Comparison of ENCODE assay signal across 15 cellular contexts in genomic region chr7:158781976-158782637, GRCh38. TPM values are rescaled to one million over a fixed set of nuclear protein-coding genes. Genes with fewer than 3 reads are reported as not detected.
DNase-seq lines count a peak whose midpoint lies in the region; ATAC-seq, FAIRE-seq and TF ChIP-seq lines count a peak whose summit lies in the region.
"Had no signal": no experiment of that assay in that cellular context is flagged by ENCODE, and none has a peak within 500 bp of the region (broad histone marks: within the 10 kb centered on the region; RNA-seq: fewer than 3 reads in every experiment).

No MANE protein-coding gene starts in this region.

- H3K18ac ChIP-seq in trophoblast cell (ENCODE audit: low read length) = no peak overlapping the region

- no peak overlapping the region for H4K12ac ChIP-seq in trophoblast cell (ENCODE audit: low read depth, low read length)

- H3K27ac ChIP-seq in heart left ventricle = peak overlapping the region; percentile 59 to 90 (median 82)
- H3K27ac ChIP-seq in rectal smooth muscle tissue (ENCODE audit: low read depth, low read length) = peak overlapping the region; percentile 74
- peak overlapping the region; percentile 65 to 83 (median 76) for H3K27ac ChIP-seq in transverse colon
- H3K27ac ChIP-seq in trophoblast cell (ENCODE audit: low read depth, low read length) = no peak overlapping the region
- H3K27ac ChIP-seq: 22Rv1; BLaER1 treated with 17β-estradiol and CSF1 and Interleukin-3, amounts not matched to agents 10 nM and 100 nM had no signal

- ATAC-seq in heart left ventricle (no peak), Right ventricle myocardium superior (ENCODE audit: poor library complexity) (no peak)

- no peak overlapping the region for H3K14ac ChIP-seq in trophoblast cell (ENCODE audit: low read length)

- DNase-seq in heart left ventricle = no peak
- no peak for DNase-seq in Right ventricle myocardium superior
- peak; percentile 28 to 36 for DNase-seq in erythroblast (lab: John Stamatoyannopoulos, UW)
- DNase-seq in transverse colon = no peak
- DNase-seq in NCI-H1417 treated with DMSO at 0.1 percent for 48 hours (lab: John Stamatoyannopoulos, UW) = no peak
- no peak for DNase-seq in HTR-8/SVneo (ENCODE audit: insufficient read length, low spot score)
- no peak for DNase-seq in trophoblast cell
- DNase-seq: DMS 273 treated with DMSO at 0.1 percent for 48 hours, Karpas-422, NCI-H1930, NCI-H2171, SIG-M5 had no signal

- WGBS in heart left ventricle, 4 donors = 86 to 92% (median 89%) methylated on average over 17 of the region's 17 CpGs
- 90 to 94% methylated on average over 17 of the region's 17 CpGs for WGBS in transverse colon (ENCODE audit: low coverage in 1 of 2), 2 donors
- 99% methylated on average over 14 of the region's 17 CpGs for WGBS in trophoblast cell (ENCODE audit: extremely low coverage, insufficient coverage, insufficient read length)

- H3K4ac ChIP-seq in trophoblast cell (ENCODE audit: low read depth, low read length) = no peak overlapping the region

- H3K4me1 ChIP-seq in heart left ventricle = peaks cover 0 to 67% (median 36%) of the 10 kb centered on the region in 12 donors
- peaks cover 30% of the 10 kb centered on the region for H3K4me1 ChIP-seq in rectal smooth muscle tissue (ENCODE audit: control insufficient read depth, insufficient read depth, low read length)
- H3K4me1 ChIP-seq in transverse colon = peaks cover 22 to 46% (median 32%) of the 10 kb centered on the region in 4 donors
- H3K4me1 ChIP-seq in trophoblast cell (ENCODE audit: control insufficient read depth in 1 of 2, insufficient read depth in 2 of 2, low read length in 2 of 2) = peaks cover 5 to 6% of the 10 kb centered on the region in 2 experiments

- H2AK5ac ChIP-seq in trophoblast cell (ENCODE audit: low read length) = no peak overlapping the region

- no peak overlapping the region for H3K4me2 ChIP-seq in trophoblast cell (ENCODE audit: low read length)
- H3K4me2 ChIP-seq: BLaER1 treated with 17β-estradiol and CSF1 and Interleukin-3, amounts not matched to agents 10 nM and 100 nM had no signal

- H4K91ac ChIP-seq in trophoblast cell (ENCODE audit: low read depth, low read length) = no peak overlapping the region

- H4K8ac ChIP-seq in trophoblast cell (ENCODE audit: low read depth, low read length) = no peak overlapping the region

- FAIRE-seq in HTR-8/SVneo (lab: Jason Lieb, UNC) = no peak

- H3K4me3 ChIP-seq in heart left ventricle = no peak overlapping the region
- no peak overlapping the region for H3K4me3 ChIP-seq in rectal smooth muscle tissue (ENCODE audit: low read length)
- no peak overlapping the region for H3K4me3 ChIP-seq in transverse colon
- H3K4me3 ChIP-seq in trophoblast cell (ENCODE audit: low read depth, low read length) = no peak overlapping the region
- H3K4me3 ChIP-seq: BLaER1 treated with 17β-estradiol and CSF1 and Interleukin-3, amounts not matched to agents 10 nM and 100 nM had no signal

- H3K36me3 ChIP-seq in heart left ventricle (peaks cover 0 to 78% (median 51%) of the 10 kb centered on the region in 9 donors), rectal smooth muscle tissue (ENCODE audit: control insufficient read depth, insufficient read depth, low read length) (peaks cover 19% of the 10 kb centered on the region), transverse colon (peaks cover 0 to 15% (median 2%) of the 10 kb centered on the region in 4 donors), trophoblast cell (ENCODE audit: control insufficient read depth in 1 of 2, insufficient read depth in 2 of 2, low read length in 2 of 2) (peaks cover 8 to 38% of the 10 kb centered on the region in 2 experiments)

- no peak for TF ChIP-seq EP300 in transverse colon (IDR thresholded peaks at IDR 0.05; ENCODE audit: low read depth)

- H2AFZ ChIP-seq in trophoblast cell (ENCODE audit: insufficient read depth, low read length, poor library complexity) = no peak overlapping the region

- in situ Hi-C loops in transverse colon (cut with MboI; ENCODE audit: low pct_ligation_motif_present in 1 of 4, low pct_unique_long_range_greater_than_20kb in 1 of 4, low sequenced_read_pairs in 3 of 4) = no loop called here

- TF ChIP-seq CTCF in heart left ventricle (IDR thresholded peaks at IDR 0.05) (no peak), transverse colon (IDR thresholded peaks at IDR 0.05) (no peak)

- H3K9ac ChIP-seq in rectal smooth muscle tissue (ENCODE audit: low read length) (no peak overlapping the region), trophoblast cell (ENCODE audit: low read length) (no peak overlapping the region)
- H3K9ac ChIP-seq: BLaER1 treated with 17β-estradiol and CSF1 and Interleukin-3, amounts not matched to agents 10 nM and 100 nM had no signal

- H3K9me3 ChIP-seq in heart left ventricle = no peaks in the 10 kb centered on the region
- no peaks in the 10 kb centered on the region for H3K9me3 ChIP-seq in transverse colon
- no peaks in the 10 kb centered on the region for H3K9me3 ChIP-seq in trophoblast cell (ENCODE audit: insufficient read depth, low read depth, low read length)

- H3K27me3 ChIP-seq in heart left ventricle (no peaks in the 10 kb centered on the region), rectal smooth muscle tissue (ENCODE audit: control insufficient read depth, insufficient read depth, low read length) (no peaks in the 10 kb centered on the region), transverse colon (no peaks in the 10 kb centered on the region), trophoblast cell (ENCODE audit: insufficient read depth, low read length) (no peaks in the 10 kb centered on the region)
- H3K27me3 ChIP-seq: BLaER1 treated with 17β-estradiol and CSF1 and Interleukin-3, amounts not matched to agents 10 nM and 100 nM had no signal

- H3K79me1 ChIP-seq in trophoblast cell (ENCODE audit: low read length) = no peaks in the 10 kb centered on the region

- TF ChIP-seq POLR2A in heart left ventricle (IDR thresholded peaks at IDR 0.05) (no peak), erythroblast (IDR thresholded peaks at IDR 0.05; ENCODE audit: low read length) (no peak), transverse colon (IDR thresholded peaks at IDR 0.05) (no peak)

- no peak overlapping the region for H2BK12ac ChIP-seq in trophoblast cell (ENCODE audit: low read length)

- no peak overlapping the region for H3K23ac ChIP-seq in trophoblast cell (ENCODE audit: low read length)

- no peak overlapping the region for H2BK5ac ChIP-seq in trophoblast cell (ENCODE audit: low read depth, low read length, poor library complexity)

- no peak overlapping the region for H2BK120ac ChIP-seq in trophoblast cell (ENCODE audit: insufficient read depth, low read length, poor library complexity)

- intact Hi-C loops in heart left ventricle (cut with DNase I) (loop anchor here (1.0 to 10.0 kb wide), 7 partner anchors 35 to 195 kb away; partner anchors contain the start of gene ESYT2 (in 7 of the 10)), Right ventricle myocardium superior (cut with DNase I) (loop anchor here (5.0 kb wide), 1 partner anchor 45 kb away; the partner anchor contains the start of gene ESYT2), transverse colon (cut with DNase I; ENCODE audit: low total_unique reads) (no loop called here)

- H3K79me2 ChIP-seq in trophoblast cell (ENCODE audit: control insufficient read depth, insufficient read depth, low read length, poor library complexity) = no peaks in the 10 kb centered on the region

RNA-seq across cellular contexts. Expression of gene ESYT2, which starts 47.2 kb away (rescaled TPM):
- total RNA-seq in heart left ventricle (10 to 100 TPM; 42.8 to 91.8 (median 50.9) TPM), Right ventricle myocardium superior (43.8 TPM), transverse colon (100 to 1,000 TPM in 1 of 4 donors, 10 to 100 TPM in 3; 78.6 to 113 (median 87.3) TPM)
- polyA plus RNA-seq in heart left ventricle = 10 to 100 TPM; 16.2 to 46.4 TPM
- 58.7 and 59.5 TPM in 2 replicates for polyA plus RNA-seq in trophoblast cell (2013)

Comparison
In these comparisons a context has a peak if more than half of its experiments do, and no peak if none do; other contexts are left out.
1. DNase-seq: peak in erythroblast (2 of 2); none in heart left ventricle (0 of 5), Right ventricle myocardium superior (single experiment), transverse colon (single experiment), NCI-H1417 treated with DMSO at 0.1 percent for 48 hours (single experiment), HTR-8/SVneo (single experiment) and trophoblast cell (0 of 2).